21 cellular contexts compared by ENCODE assay signal in the genomic region with DNA sequence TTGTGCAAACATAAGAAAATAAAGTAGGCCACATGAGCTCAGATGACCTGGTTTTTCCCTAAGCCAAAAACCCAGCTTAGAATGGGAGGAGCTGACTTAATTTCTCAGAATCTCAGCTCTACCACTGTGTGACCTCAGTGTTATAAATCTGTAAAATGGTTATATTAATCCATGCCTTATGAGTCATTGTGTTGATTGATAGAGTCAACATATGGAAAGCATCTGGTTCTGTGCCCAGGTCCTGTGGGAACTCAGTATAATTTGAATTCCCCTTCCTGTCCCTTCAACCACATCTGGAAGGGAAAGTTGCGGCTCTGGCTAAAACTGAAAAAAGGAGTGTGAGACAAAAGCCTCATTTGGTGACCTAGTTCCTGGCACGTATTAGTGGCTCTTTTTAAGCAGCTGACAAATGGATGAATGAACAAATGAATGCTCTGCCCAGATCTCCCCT. TPM values are rescaled to one million over a fixed set of nuclear protein-coding genes. Genes with fewer than 3 reads are reported as not detected.
DNase-seq lines count a peak whose midpoint lies in the region; ATAC-seq and TF ChIP-seq lines count a peak whose summit lies in the region.
"Had no signal": no experiment of that assay in that cellular context is flagged by ENCODE, and none has a peak within 500 bp of the region (broad histone marks: within the 10 kb centered on the region; RNA-seq: fewer than 3 reads in every experiment).

No MANE protein-coding gene starts in this region.

- H3K36me3 ChIP-seq in osteoblast (ENCODE audit: insufficient read depth, low read length): no peaks in the 10 kb centered on the region
- H3K36me3 ChIP-seq: brain microvascular endothelial cell, thoracic aorta, WERI-Rb-1 had no signal

- H4K20me1 ChIP-seq in osteoblast (ENCODE audit: insufficient read depth, low read length): no peaks in the 10 kb centered on the region

- no peaks in the 10 kb centered on the region for H3K36me3 Mint-ChIP-seq in activated naive CD4-positive, alpha-beta T cell treated with anti-CD3 and anti-CD28 coated beads, Interleukin-2, amount 10 ng/mL, durations not matched to agents 7 days and 5 days

- peaks cover 19% of the 10 kb centered on the region for H3K27me3 Mint-ChIP-seq in activated naive CD4-positive, alpha-beta T cell treated with anti-CD3 and anti-CD28 coated beads, Interleukin-2, amount 10 ng/mL, durations not matched to agents 7 days and 5 days

- H3K9me3 Mint-ChIP-seq in activated naive CD4-positive, alpha-beta T cell treated with anti-CD3 and anti-CD28 coated beads, Interleukin-2, amount 10 ng/mL, durations not matched to agents 7 days and 5 days: peaks cover 8% of the 10 kb centered on the region

- no peak overlapping the region for H2AFZ ChIP-seq in osteoblast (ENCODE audit: low read length)

- H3K27ac Mint-ChIP-seq in activated naive CD4-positive, alpha-beta T cell treated with anti-CD3 and anti-CD28 coated beads, Interleukin-2, amount 10 ng/mL, durations not matched to agents 7 days and 5 days: no peak overlapping the region

- H3K4me2 ChIP-seq in osteoblast (ENCODE audit: insufficient read depth, low read length): no peak overlapping the region

- H3K4me1 ChIP-seq in osteoblast (ENCODE audit: insufficient read depth, low read length): no peaks in the 10 kb centered on the region

- H3K9me3 ChIP-seq in osteoblast (ENCODE audit: low read depth, low read length): peaks cover 2% of the 10 kb centered on the region
- H3K9me3 ChIP-seq: thoracic aorta had no signal

- peaks cover 6% of the 10 kb centered on the region for H3K4me1 Mint-ChIP-seq in activated naive CD4-positive, alpha-beta T cell treated with anti-CD3 and anti-CD28 coated beads, Interleukin-2, amount 10 ng/mL, durations not matched to agents 7 days and 5 days

- ATAC-seq in stimulated activated naive CD8-positive, alpha-beta T cell treated with anti-CD3 and anti-CD28 coated beads, Interleukin-15, Interleukin-2, amounts not matched to agents 100 U/mL and 50 U/mL, for 24 hours: peak; percentile 77
- no peak for ATAC-seq in HG03097 (IDR thresholded peaks at IDR 0.05; ENCODE audit: low FRiP score, unreplicated experiment)
- ATAC-seq in GM18867 (IDR thresholded peaks at IDR 0.05; ENCODE audit: unreplicated experiment): no peak
- ATAC-seq: SK-N-SH treated with all-trans-retinoic acid at 6 μM for 48 hours had no signal

- H3K4me3 ChIP-seq in osteoblast (ENCODE audit: insufficient read depth, low read length): no peak overlapping the region
- H3K4me3 ChIP-seq: spleen, thoracic aorta had no signal

- H3K4me3 Mint-ChIP-seq in activated naive CD4-positive, alpha-beta T cell treated with anti-CD3 and anti-CD28 coated beads, Interleukin-2, amount 10 ng/mL, durations not matched to agents 7 days and 5 days: no peak overlapping the region

- no peak for TF ChIP-seq CTCF in osteoblast (IDR thresholded peaks at IDR 0.05; ENCODE audit: extremely low read depth, low read depth, low read length)

- H3K27me3 ChIP-seq in osteoblast (ENCODE audit: insufficient read depth, low read length): no peaks in the 10 kb centered on the region
- H3K27me3 ChIP-seq: brain microvascular endothelial cell had no signal

- peak; percentile 22 for DNase-seq in activated naive CD4-positive, alpha-beta T cell treated with Interleukin-2 at 50 U/mL for 16 hours
- no peak for DNase-seq in activated naive CD4-positive, alpha-beta T cell treated with anti-CD3 and anti-CD28 coated beads, Interleukin-2, amount 10 ng/mL, durations not matched to agents 7 days and 5 days
- DNase-seq in HCEC 1CT: peak; percentile 21
- peak; percentile 50 for DNase-seq in astrocyte of the hippocampus (ENCODE audit: low read depth, low spot score)
- DNase-seq in stimulated activated naive CD8-positive, alpha-beta T cell treated with anti-CD3 and anti-CD28 coated beads, Interleukin-15, Interleukin-2, amounts not matched to agents 100 U/mL and 50 U/mL, for 24 hours: no peak
- DNase-seq in osteoblast (ENCODE audit: insufficient read length, low spot score, missing footprints): no peak
- DNase-seq: activated T-cell treated with anti-CD3 and anti-CD28 coated beads, Interleukin-2, amount 50 U/mL, for 1 hour; brain microvascular endothelial cell; DMS79 treated with DMSO at 0.1 percent for 48 hours; GOT3; islet precursor cell; NCI-H187; NCI-H510A; OCI-M1; posterior cingulate gyrus; spleen; WERI-Rb-1 had no signal

- H3K79me2 ChIP-seq in osteoblast (ENCODE audit: insufficient read depth, low read length): no peaks in the 10 kb centered on the region

- no peak overlapping the region for H3K27ac ChIP-seq in osteoblast (ENCODE audit: low read depth, low read length)
- H3K27ac ChIP-seq: brain microvascular endothelial cell, spleen, thoracic aorta, WERI-Rb-1 had no signal

- CTCF ChIA-PET in activated naive CD4-positive, alpha-beta T cell treated with anti-CD3 and anti-CD28 coated beads, Interleukin-2, amount 10 ng/mL, durations not matched to agents 7 days and 5 days (lab: Charles Lee): interaction anchor here (0.7 to 3.4 kb wide), 8 partner anchors 9 to 619 kb away, joined by 3 to 32 read pairs (median 4); no protein-coding TSS in a partner anchor

RNA-seq across cellular contexts. Expression of a gene that starts 25.7 kb away (rescaled TPM):
- total RNA-seq in osteoblast: 7.4 and 8.0 TPM in 2 replicates

RNA-seq across cellular contexts. Expression of a gene that starts 55.0 kb away (rescaled TPM):
- total RNA-seq in osteoblast: 19.5 and 24.8 TPM in 2 replicates

Comparison
In these comparisons a context has a peak if more than half of its experiments do, and no peak if none do; other contexts are left out.
1. DNase-seq: peak in activated naive CD4-positive, alpha-beta T cell treated with Interleukin-2 at 50 U/mL for 16 hours (single experiment), HCEC 1CT (single experiment) and astrocyte of the hippocampus (single experiment); none in activated naive CD4-positive, alpha-beta T cell treated with anti-CD3 and anti-CD28 coated beads, Interleukin-2, amount 10 ng/mL, durations not matched to agents 7 days and 5 days (single experiment), stimulated activated naive CD8-positive, alpha-beta T cell treated with anti-CD3 and anti-CD28 coated beads, Interleukin-15, Interleukin-2, amounts not matched to agents 100 U/mL and 50 U/mL, for 24 hours (single experiment) and osteoblast (single experiment).